Comparison of ENCODE assay signal across 11 cellular contexts in the genomic region with DNA sequence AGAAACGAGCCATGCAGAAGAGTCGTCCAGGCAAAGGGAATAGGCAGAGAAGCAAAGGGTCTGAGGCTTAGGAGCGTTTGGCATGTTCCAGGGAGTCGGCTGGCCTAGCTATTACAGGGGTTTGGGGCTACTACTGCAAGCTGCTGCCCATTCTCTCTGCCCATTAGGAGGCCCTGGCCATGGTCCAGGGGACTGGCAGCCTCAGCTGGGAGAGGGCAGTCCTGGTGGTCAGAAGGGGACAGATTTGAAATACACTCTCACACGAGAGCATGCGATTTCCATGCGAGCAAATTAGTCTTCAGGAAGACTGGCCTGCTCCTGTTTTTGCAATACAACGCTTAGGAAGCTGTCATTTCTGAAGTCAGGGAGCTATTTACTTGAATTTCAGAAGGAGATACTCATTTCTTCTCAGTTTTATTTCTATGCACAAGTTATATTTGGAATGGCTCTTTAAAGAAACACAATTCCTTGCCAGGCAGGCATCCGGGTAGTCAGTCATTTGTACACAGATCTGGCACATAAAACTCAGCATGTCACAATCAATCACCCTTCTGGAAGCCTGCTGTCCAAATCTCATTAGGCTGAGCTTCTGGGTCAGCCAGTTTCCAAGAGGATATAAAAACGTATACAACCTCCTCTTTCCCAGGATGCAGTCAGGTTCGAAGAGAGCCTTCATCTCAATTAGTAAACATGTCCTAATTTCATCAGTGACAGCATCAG. TPM values are rescaled to one million over a fixed set of nuclear protein-coding genes. Genes with fewer than 3 reads are reported as not detected.
DNase-seq lines count a peak whose midpoint lies in the region; ATAC-seq and TF ChIP-seq lines count a peak whose summit lies in the region.
"Had no signal": no experiment of that assay in that cellular context is flagged by ENCODE, and none has a peak within 500 bp of the region (broad histone marks: within the 10 kb centered on the region; RNA-seq: fewer than 3 reads in every experiment).

No MANE protein-coding gene starts in this region.

- no peaks in the 10 kb centered on the region for H3K36me3 ChIP-seq in heart left ventricle
- H3K36me3 ChIP-seq in WERI-Rb-1: peaks cover 45% of the 10 kb centered on the region
- H3K36me3 ChIP-seq in aorta (ENCODE audit: control insufficient read depth in 1 of 2, insufficient read depth in 2 of 2, low read length in 1 of 2): no peaks in the 10 kb centered on the region
- H3K36me3 ChIP-seq: upper lobe of right lung had no signal

- DNase-seq in heart left ventricle (peak in 1 of 5 donors; percentile 38), cardiac septum (ENCODE audit: low spot score) (no peak), WERI-Rb-1 (peak; percentile 75), left lobe of liver (ENCODE audit: low spot score) (no peak), aorta (peak; percentile 65 to 79), AG20443 (ENCODE audit: low spot score) (no peak), GM03348 (ENCODE audit: low spot score) (no peak), RWPE1 (ENCODE audit: low spot score) (no peak)
- DNase-seq: activated CD4-positive, alpha-beta T cell treated with anti-CD3 and anti-CD28 coated beads for 4 hours; upper lobe of right lung had no signal

- CTCF ChIA-PET in RWPE1 (lab: Yijun Ruan, JAX): no interaction called here

- H3K4me1 ChIP-seq in heart left ventricle (peaks cover 0 to 25% (median 17%) of the 10 kb centered on the region in 12 donors), aorta (ENCODE audit: control insufficient read depth in 1 of 2, insufficient read depth in 2 of 2, low read length in 2 of 2) (peaks cover 3 to 7% of the 10 kb centered on the region in 2 donors)

- intact Hi-C loops in heart left ventricle (cut with DNase I): loop anchor here in 1 of 10 donors (10.0 kb wide), 1 partner anchor 108 kb away; no protein-coding TSS in a partner anchor
- intact Hi-C loops in cardiac septum (cut with DNase I): no loop called here
- intact Hi-C loops in aorta (cut with DNase I): no loop called here

- POLR2A ChIA-PET in RWPE1 (lab: Yijun Ruan, JAX; ENCODE audit: low non-redundant PET): no interaction called here

- ATAC-seq in heart left ventricle: peak; percentile 36 to 66 (median 44)
- ATAC-seq in left lobe of liver: peak; percentile 53
- ATAC-seq in aorta (ENCODE audit: low FRiP score): peak; percentile 65
- ATAC-seq: esophagus mucosa, upper lobe of right lung had no signal

- H3K27ac ChIP-seq in heart left ventricle (peak overlapping the region in 4 of 12 donors; percentile 32 to 47 (median 42)), WERI-Rb-1 (peak overlapping the region; percentile 85), aorta (ENCODE audit: low read depth in 1 of 2, low read length in 2 of 2) (peak overlapping the region; percentile 38 to 60), RWPE1 (no peak overlapping the region)
- H3K27ac ChIP-seq: upper lobe of right lung had no signal

- TF ChIP-seq CTCF in heart left ventricle (IDR thresholded peaks at IDR 0.05) (no peak), WERI-Rb-1 (IDR thresholded peaks at IDR 0.05; ENCODE audit: low read depth, low read length) (no peak), RWPE1 (conservative IDR thresholded peaks at IDR 0.05; ENCODE audit: low read depth) (no peak)

- 37 to 49% (median 44%) methylated on average over 11 of the region's 11 CpGs for WGBS in heart left ventricle, 4 donors
- 6 to 15% methylated on average over 11 of the region's 11 CpGs for WGBS in aorta, 2 donors

- H3K9me3 ChIP-seq in heart left ventricle (no peaks in the 10 kb centered on the region), WERI-Rb-1 (ENCODE audit: severe bottlenecking) (no peaks in the 10 kb centered on the region), aorta (ENCODE audit: control insufficient read depth, low read length) (no peaks in the 10 kb centered on the region)
- H3K9me3 ChIP-seq: upper lobe of right lung had no signal

- H3K27me3 ChIP-seq in heart left ventricle (no peaks in the 10 kb centered on the region), WERI-Rb-1 (ENCODE audit: insufficient read depth, low read depth, severe bottlenecking) (no peaks in the 10 kb centered on the region), aorta (ENCODE audit: control insufficient read depth in 1 of 2, insufficient read depth in 2 of 2, low read length in 1 of 2) (no peaks in the 10 kb centered on the region)
- H3K27me3 ChIP-seq: upper lobe of right lung had no signal

- H3K4me3 ChIP-seq in heart left ventricle: no peak overlapping the region
- H3K4me3 ChIP-seq in WERI-Rb-1 (ENCODE audit: low read depth, low read length): peak overlapping the region; percentile 18
- H3K4me3 ChIP-seq in aorta (ENCODE audit: low read length in 2 of 2): no peak overlapping the region
- H3K4me3 ChIP-seq: upper lobe of right lung had no signal

- TF ChIP-seq POLR2A in heart left ventricle (IDR thresholded peaks at IDR 0.05): no peak

RNA-seq across cellular contexts. Expression of a gene that starts 27.0 kb away (rescaled TPM):
- 10 to 100 TPM in 3 of 9 donors, 1 to 10 TPM in 6; 2.7 to 30.5 (median 6.1) TPM for total RNA-seq in heart left ventricle
- 1 to 10 TPM; 1.5 to 1.9 TPM for polyA plus RNA-seq in heart left ventricle
- total RNA-seq in cardiac septum: 12.6 TPM
- total RNA-seq in left lobe of liver: 1.3 TPM
- total RNA-seq in aorta: 10 to 100 TPM in 1 of 2 donors, 1 to 10 TPM in 1; 8.0 to 28.9 TPM
- polyA plus RNA-seq in aorta: 1 to 10 TPM; 4.1 to 4.4 TPM

Comparison
In these comparisons a context has a peak if more than half of its experiments do, and no peak if none do; other contexts are left out.
1. DNase-seq: peak in WERI-Rb-1 (single experiment) and aorta (2 of 2); none in cardiac septum (single experiment), left lobe of liver (single experiment), AG20443 (single experiment), GM03348 (single experiment) and RWPE1 (single experiment).
2. Peak in every context shown above with its lines, with median percentiles within 50 percentile points of each other: ATAC-seq.